23 cellular contexts compared by ENCODE assay signal in genomic region chr9:130100681-130101080, GRCh38. TPM values are rescaled to one million over a fixed set of nuclear protein-coding genes. Genes with fewer than 3 reads are reported as not detected.
A peak's percentile ranks its signal among the peaks of the same experiment; 100 is the strongest.
DNase-seq lines count a peak whose midpoint lies in the region; ATAC-seq and TF ChIP-seq lines count a peak whose summit lies in the region.
"Had no signal": no experiment of that assay in that cellular context is flagged by ENCODE, and none has a peak within 500 bp of the region (broad histone marks: within the 10 kb centered on the region; RNA-seq: fewer than 3 reads in every experiment).

No MANE protein-coding gene starts in this region.

- no peak for DNase-seq in activated CD4-positive, alpha-beta T cell treated with anti-CD3 and anti-CD28 coated beads, Interleukin-2, amount 10 ng/mL, durations not matched to agents 7 days and 5 days
- no peak for DNase-seq in activated CD4-positive, alpha-beta T cell treated with anti-CD3 and anti-CD28 coated beads for 36 hours
- DNase-seq in A673 (ENCODE audit: low spot score) (no peak), mesenteric fat pad (ENCODE audit: low spot score) (peak; percentile 14), NCI-H1105 treated with DMSO at 0.1 percent for 48 hours (lab: John Stamatoyannopoulos, UW) (no peak)
- DNase-seq in stimulated activated effector memory CD8-positive, alpha-beta T cell treated with anti-CD3 and anti-CD28 coated beads, Interleukin-12 subunit alpha, Interleukin-12 subunit beta, amount 100 ng/mL, for 72 hours (ENCODE audit: low spot score in 2 of 2), result no peak
- DNase-seq: ACHN; AML-193; BE2C; CD4-positive, alpha-beta T cell; CD8-positive, alpha-beta memory T cell; DMS 273 treated with DMSO at 0.1 percent for 48 hours; DMS79; EL; GDM1; H9 had no signal

- no peak for TF ChIP-seq CTCF in A673 (conservative IDR thresholded peaks at IDR 0.05; ENCODE audit: low read depth, low read length)

- H3K4me3 Mint-ChIP-seq in activated CD4-positive, alpha-beta T cell treated with anti-CD3 and anti-CD28 coated beads, Interleukin-2, amount 10 ng/mL, durations not matched to agents 7 days and 5 days, result no peak overlapping the region
- no peak overlapping the region for H3K4me3 Mint-ChIP-seq in activated CD4-positive, alpha-beta T cell treated with anti-CD3 and anti-CD28 coated beads for 36 hours
- H3K4me3 Mint-ChIP-seq in stimulated activated effector memory CD8-positive, alpha-beta T cell treated with anti-CD3 and anti-CD28 coated beads, Interleukin-12 subunit alpha, Interleukin-12 subunit beta, amount 100 ng/mL, for 72 hours, result no peak overlapping the region
- H3K4me3 Mint-ChIP-seq: CD14-positive monocyte; CD4-positive, alpha-beta T cell; CD8-positive, alpha-beta memory T cell; GM23338; H9 had no signal

- peak overlapping the region; percentile 39 for H3K27ac ChIP-seq in A673 (ENCODE audit: low read depth, low read length, poor library complexity, severe bottlenecking)
- H3K27ac ChIP-seq: 22Rv1; BLaER1 treated with 17β-estradiol and CSF1 and Interleukin-3, amounts not matched to agents 10 nM and 100 nM had no signal

- CTCF ChIA-PET in activated CD4-positive, alpha-beta T cell treated with anti-CD3 and anti-CD28 coated beads, Interleukin-2, amount 10 ng/mL, durations not matched to agents 7 days and 5 days (lab: Charles Lee), result interaction anchor here (1.0 kb wide), 3 partner anchors 22 to 77 kb away, joined by 3 to 4 read pairs (median 4); no protein-coding TSS in a partner anchor
- CTCF ChIA-PET in activated CD4-positive, alpha-beta T cell treated with anti-CD3 and anti-CD28 coated beads for 36 hours (lab: Charles Lee), result interaction anchor here (0.5 to 1.1 kb wide), 3 partner anchors 10 to 250 kb away, joined by 3 to 4 read pairs (median 4); no protein-coding TSS in a partner anchor
- CTCF ChIA-PET in A673 (lab: Charles Lee), result no interaction called here

- no TSS peak for BruUV-seq in A673 (replicated peaks; lab: Mats Ljungman, UMichigan)

- no peaks in the 10 kb centered on the region for H3K27me3 Mint-ChIP-seq in activated CD4-positive, alpha-beta T cell treated with anti-CD3 and anti-CD28 coated beads, Interleukin-2, amount 10 ng/mL, durations not matched to agents 7 days and 5 days
- no peaks in the 10 kb centered on the region for H3K27me3 Mint-ChIP-seq in activated CD4-positive, alpha-beta T cell treated with anti-CD3 and anti-CD28 coated beads for 36 hours
- H3K27me3 Mint-ChIP-seq: CD4-positive, alpha-beta T cell; CD8-positive, alpha-beta memory T cell had no signal

- peaks cover 47% of the 10 kb centered on the region for H3K36me3 Mint-ChIP-seq in activated CD4-positive, alpha-beta T cell treated with anti-CD3 and anti-CD28 coated beads, Interleukin-2, amount 10 ng/mL, durations not matched to agents 7 days and 5 days (ENCODE audit: low read depth)
- peaks cover 45% of the 10 kb centered on the region for H3K36me3 Mint-ChIP-seq in activated CD4-positive, alpha-beta T cell treated with anti-CD3 and anti-CD28 coated beads for 36 hours (ENCODE audit: low read depth)
- peaks cover 100% of the 10 kb centered on the region for H3K36me3 Mint-ChIP-seq in stimulated activated effector memory CD8-positive, alpha-beta T cell treated with anti-CD3 and anti-CD28 coated beads, Interleukin-12 subunit alpha, Interleukin-12 subunit beta, amount 100 ng/mL, for 72 hours

- H3K9me3 Mint-ChIP-seq in activated CD4-positive, alpha-beta T cell treated with anti-CD3 and anti-CD28 coated beads, Interleukin-2, amount 10 ng/mL, durations not matched to agents 7 days and 5 days, result no peaks in the 10 kb centered on the region
- no peaks in the 10 kb centered on the region for H3K9me3 Mint-ChIP-seq in activated CD4-positive, alpha-beta T cell treated with anti-CD3 and anti-CD28 coated beads for 36 hours (ENCODE audit: low read depth)
- no peaks in the 10 kb centered on the region for H3K9me3 Mint-ChIP-seq in stimulated activated effector memory CD8-positive, alpha-beta T cell treated with anti-CD3 and anti-CD28 coated beads, Interleukin-12 subunit alpha, Interleukin-12 subunit beta, amount 100 ng/mL, for 72 hours
- H3K9me3 Mint-ChIP-seq: CD14-positive monocyte; CD4-positive, alpha-beta T cell; CD8-positive, alpha-beta memory T cell; GM23338; H9 had no signal

- no peaks in the 10 kb centered on the region for H3K9me3 ChIP-seq in A673 (ENCODE audit: low read depth, low read length, poor library complexity, severe bottlenecking)
- H3K9me3 ChIP-seq: BE2C; BLaER1 treated with 17β-estradiol and CSF1 and Interleukin-3, amounts not matched to agents 10 nM and 100 nM had no signal

- intact Hi-C loops in activated CD4-positive, alpha-beta T cell treated with anti-CD3 and anti-CD28 coated beads for 36 hours (cut with DNase I, micrococcal nuclease), result loop anchor here in 1 of 2 experiments (5.0 kb wide), 1 partner anchor 363 kb away; no protein-coding TSS in a partner anchor
- intact Hi-C loops in A673 (cut with micrococcal nuclease; ENCODE audit: unreplicated experiment), result no loop called here

- H3K36me3 ChIP-seq in A673 (ENCODE audit: insufficient read depth, low read length, poor library complexity, severe bottlenecking), result peaks cover 32% of the 10 kb centered on the region

- no peak overlapping the region for H3K4me3 ChIP-seq in A673 (ENCODE audit: low read depth, low read length, poor library complexity, severe bottlenecking)
- H3K4me3 ChIP-seq: BLaER1 treated with 17β-estradiol and CSF1 and Interleukin-3, amounts not matched to agents 10 nM and 100 nM; GM12878; GM23338 had no signal

- H3K27ac Mint-ChIP-seq in activated CD4-positive, alpha-beta T cell treated with anti-CD3 and anti-CD28 coated beads, Interleukin-2, amount 10 ng/mL, durations not matched to agents 7 days and 5 days, result peak overlapping the region; percentile 57
- no peak overlapping the region for H3K27ac Mint-ChIP-seq in activated CD4-positive, alpha-beta T cell treated with anti-CD3 and anti-CD28 coated beads for 36 hours
- peak overlapping the region; percentile 23 for H3K27ac Mint-ChIP-seq in stimulated activated effector memory CD8-positive, alpha-beta T cell treated with anti-CD3 and anti-CD28 coated beads, Interleukin-12 subunit alpha, Interleukin-12 subunit beta, amount 100 ng/mL, for 72 hours
- H3K27ac Mint-ChIP-seq: CD4-positive, alpha-beta T cell; GM23338; H9 had no signal

- peaks cover 8% of the 10 kb centered on the region for H3K4me1 ChIP-seq in A673 (ENCODE audit: insufficient read depth, low read length, poor library complexity, severe bottlenecking)

- no peaks in the 10 kb centered on the region for H3K27me3 ChIP-seq in A673 (replicated peaks; ENCODE audit: insufficient read depth, low read depth, low read length, poor library complexity)
- H3K27me3 ChIP-seq: BE2C; BLaER1 treated with 17β-estradiol and CSF1 and Interleukin-3, amounts not matched to agents 10 nM and 100 nM had no signal

- no peak for ATAC-seq in activated CD4-positive, alpha-beta T cell treated with anti-CD3 and anti-CD28 coated beads for 36 hours
- ATAC-seq in stimulated activated effector memory CD8-positive, alpha-beta T cell treated with anti-CD3 and anti-CD28 coated beads, Interleukin-12 subunit alpha, Interleukin-12 subunit beta, amount 100 ng/mL, for 72 hours, result no peak
- ATAC-seq in HG02678 (IDR thresholded peaks at IDR 0.05; ENCODE audit: unreplicated experiment), result no peak
- ATAC-seq: GM12878, GM23338, HCT116 had no signal

- POLR2A ChIA-PET in activated CD4-positive, alpha-beta T cell treated with anti-CD3 and anti-CD28 coated beads, Interleukin-2, amount 10 ng/mL, durations not matched to agents 7 days and 5 days (lab: Charles Lee), result interaction anchor here (0.6 to 0.7 kb wide), 2 partner anchors 239 to 387 kb away, joined by 3 read pairs; no protein-coding TSS in a partner anchor
- POLR2A ChIA-PET in activated CD4-positive, alpha-beta T cell treated with anti-CD3 and anti-CD28 coated beads for 36 hours (lab: Charles Lee), result interaction anchor here (0.5 kb wide), 1 partner anchor 114 kb away, joined by 3 read pairs; no protein-coding TSS in a partner anchor
- POLR2A ChIA-PET in A673 (lab: Charles Lee; ENCODE audit: low non-redundant PET), result interaction anchor here (0.6 kb wide), 1 partner anchor 195 kb away, joined by 3 read pairs; no protein-coding TSS in a partner anchor

- H3K4me1 Mint-ChIP-seq in activated CD4-positive, alpha-beta T cell treated with anti-CD3 and anti-CD28 coated beads, Interleukin-2, amount 10 ng/mL, durations not matched to agents 7 days and 5 days, result peaks cover 22% of the 10 kb centered on the region
- H3K4me1 Mint-ChIP-seq in activated CD4-positive, alpha-beta T cell treated with anti-CD3 and anti-CD28 coated beads for 36 hours, result peaks cover 19% of the 10 kb centered on the region
- peaks cover 17% of the 10 kb centered on the region for H3K4me1 Mint-ChIP-seq in stimulated activated effector memory CD8-positive, alpha-beta T cell treated with anti-CD3 and anti-CD28 coated beads, Interleukin-12 subunit alpha, Interleukin-12 subunit beta, amount 100 ng/mL, for 72 hours
- H3K4me1 Mint-ChIP-seq: GM23338, H9 had no signal

RNA-seq across cellular contexts. Expression of gene GPR107, which starts 47.0 kb away (rescaled TPM):
- total RNA-seq in activated CD4-positive, alpha-beta T cell treated with anti-CD3 and anti-CD28 coated beads, Interleukin-2, amount 10 ng/mL, durations not matched to agents 7 days and 5 days, result 10 to 100 TPM; 21.7 to 22.1 TPM
- 10 to 100 TPM; 17.7 to 19.7 TPM for total RNA-seq in activated CD4-positive, alpha-beta T cell treated with anti-CD3 and anti-CD28 coated beads for 36 hours
- total RNA-seq in A673 (2021) (47.1 and 50.9 TPM in 2 replicates), mesenteric fat pad (33.4 TPM)

RNA-seq across cellular contexts. Expression of gene FNBP1, which starts 57.7 kb away (rescaled TPM):
- total RNA-seq in activated CD4-positive, alpha-beta T cell treated with anti-CD3 and anti-CD28 coated beads, Interleukin-2, amount 10 ng/mL, durations not matched to agents 7 days and 5 days, result 100 to 1,000 TPM; 206 to 247 TPM
- 100 to 1,000 TPM; 254 to 354 TPM for total RNA-seq in activated CD4-positive, alpha-beta T cell treated with anti-CD3 and anti-CD28 coated beads for 36 hours
- total RNA-seq in A673 (2021) (200 and 215 TPM in 2 replicates), mesenteric fat pad (39.5 TPM)
